17 cellular contexts compared by ENCODE assay signal in genomic region chr12:112218150-112218549, GRCh38.
"Had no signal": no experiment of that assay in that cellular context is flagged by ENCODE, and none has a peak within 500 bp of the region (broad histone marks: within the 10 kb centered on the region; RNA-seq: fewer than 3 reads in every experiment).

No MANE protein-coding gene starts in this region.

- H3K4me3 ChIP-seq: breast epithelium, spleen had no signal

- H3K27ac ChIP-seq: breast epithelium, spleen had no signal

- H3K27me3 ChIP-seq: breast epithelium, spleen had no signal

- H3K9me3 ChIP-seq: breast epithelium, spleen had no signal

- H3K27ac Mint-ChIP-seq: activated T-helper 2 cell treated with anti-CD3 and anti-CD28 coated beads, Interferon-gamma antibody, Interleukin-2, Interleukin-4, amounts not matched to agents 10 μg/mL and 5 μg/mL and 100 μg/mL, durations not matched to agents 14 hours and 24 hours and 36 hours; natural killer cell treated with Interleukin-12 subunit alpha and Interleukin-12 subunit beta and Interleukin-15 and Interleukin-18, amount 100 ng/mL, for 72 hours; progenitor cell of endocrine pancreas; T-helper 1 cell treated with Interleukin-12 subunit alpha and Interleukin-12 subunit beta and Interleukin-4 antibody, amounts not matched to agents 30 μg/mL and 1 μg/mL, for 36 hours had no signal

- DNase-seq: activated CD4-positive, alpha-beta T cell treated with anti-CD3 and anti-CD28 coated beads for 48 hours; activated CD8-positive, alpha-beta memory T cell treated with anti-CD3 and anti-CD28 coated beads for 24 hours; activated naive CD4-positive, alpha-beta T cell treated with anti-CD3 and anti-CD28 coated beads, Interleukin-2, amount 50 U/mL, for 16 hours; amniotic stem cell; effector CD4-positive, alpha-beta T cell; head of caudate nucleus; mammary epithelial cell; occipital lobe; right cardiac atrium; spleen; stimulated activated CD4-positive, alpha-beta T cell treated with anti-CD3 and anti-CD28 coated beads, Interleukin-1b, Interleukin-23, amount 100 ng/mL, for 48 hours; stimulated activated naive CD4-positive, alpha-beta T cell treated with Interleukin-2 at 50 U/mL for 16 hours had no signal

- H3K9me3 Mint-ChIP-seq: activated T-helper 2 cell treated with anti-CD3 and anti-CD28 coated beads, Interferon-gamma antibody, Interleukin-2, Interleukin-4, amounts not matched to agents 10 μg/mL and 5 μg/mL and 100 μg/mL, durations not matched to agents 14 hours and 24 hours and 36 hours; natural killer cell treated with Interleukin-12 subunit alpha and Interleukin-12 subunit beta and Interleukin-15 and Interleukin-18, amount 100 ng/mL, for 72 hours; T-helper 1 cell treated with Interleukin-12 subunit alpha and Interleukin-12 subunit beta and Interleukin-4 antibody, amounts not matched to agents 30 μg/mL and 1 μg/mL, for 36 hours had no signal

- H3K4me1 ChIP-seq: breast epithelium had no signal

- H3K4me3 Mint-ChIP-seq: natural killer cell treated with Interleukin-12 subunit alpha and Interleukin-12 subunit beta and Interleukin-15 and Interleukin-18, amount 100 ng/mL, for 72 hours; T-helper 1 cell treated with Interleukin-12 subunit alpha and Interleukin-12 subunit beta and Interleukin-4 antibody, amounts not matched to agents 30 μg/mL and 1 μg/mL, for 36 hours had no signal

- H3K27me3 Mint-ChIP-seq: natural killer cell treated with Interleukin-12 subunit alpha and Interleukin-12 subunit beta and Interleukin-15 and Interleukin-18, amount 100 ng/mL, for 72 hours; progenitor cell of endocrine pancreas had no signal
